10 cellular contexts compared by ENCODE assay signal in the genomic region with DNA sequence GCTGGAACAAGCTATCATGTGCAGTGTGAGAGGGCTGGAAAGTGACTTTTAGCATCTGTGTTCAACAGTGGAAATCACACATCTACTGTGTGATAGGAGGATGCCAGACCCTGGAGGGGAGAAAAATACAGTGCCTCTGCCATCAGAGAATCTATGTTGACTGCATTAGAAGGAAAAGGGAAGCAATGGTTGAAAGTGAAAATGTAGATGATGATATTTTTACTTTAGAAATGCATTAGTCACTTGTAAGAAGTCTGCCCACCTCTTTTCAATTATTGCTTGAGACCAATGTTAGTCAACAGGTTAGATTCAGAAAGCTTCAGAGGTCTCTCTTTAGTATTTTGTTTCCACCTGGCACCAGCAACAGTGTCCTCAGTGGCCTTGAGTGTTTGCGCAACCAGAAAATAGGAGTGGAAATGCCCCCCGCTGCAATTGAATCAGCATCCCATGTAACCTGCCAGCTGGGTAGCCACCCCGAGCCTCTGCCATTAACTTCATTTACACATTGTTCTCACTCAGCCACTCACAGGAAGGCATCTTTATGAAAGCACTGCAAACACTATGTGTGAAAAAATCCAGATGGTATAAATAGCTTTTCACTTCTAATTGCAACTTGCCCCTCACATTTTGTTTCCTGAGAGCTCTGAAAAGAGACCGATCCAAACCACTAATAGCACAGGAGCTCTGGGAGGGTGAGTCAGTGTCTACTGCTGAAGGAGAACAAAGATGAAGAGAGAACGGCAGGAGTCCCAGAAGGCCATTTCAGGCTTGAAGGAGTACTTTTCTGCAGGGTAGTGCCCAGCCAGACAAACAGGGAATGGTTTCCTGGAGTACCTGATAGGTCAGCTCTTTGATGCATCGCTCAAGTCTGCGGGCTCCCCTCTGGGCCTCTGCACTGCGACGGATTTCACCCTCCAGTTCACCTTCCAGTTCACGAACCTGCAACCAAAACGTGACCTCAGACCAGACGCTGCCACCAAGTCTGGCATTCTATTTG.
DNase-seq lines count a peak whose midpoint lies in the region; ATAC-seq and TF ChIP-seq lines count a peak whose summit lies in the region.
"Had no signal": no experiment of that assay in that cellular context is flagged by ENCODE, and none has a peak within 500 bp of the region (broad histone marks: within the 10 kb centered on the region; RNA-seq: fewer than 3 reads in every experiment).

No MANE protein-coding gene starts in this region.

- H3K27me3 ChIP-seq in BE2C, result no peaks in the 10 kb centered on the region
- no peaks in the 10 kb centered on the region for H3K27me3 ChIP-seq in upper lobe of right lung
- H3K27me3 ChIP-seq: neutrophil had no signal

- H3K4me1 Mint-ChIP-seq in brain, result peaks cover 32% of the 10 kb centered on the region

- H3K27ac ChIP-seq in upper lobe of right lung, result no peak overlapping the region
- H3K27ac ChIP-seq: neutrophil had no signal

- peak overlapping the region in 2 of 5 experiments; percentile 2 to 33 for H3K4me3 Mint-ChIP-seq in brain

- ATAC-seq in GM18867 (IDR thresholded peaks at IDR 0.05; ENCODE audit: unreplicated experiment) (peak; percentile 76), HG02588 (IDR thresholded peaks at IDR 0.05; ENCODE audit: unreplicated experiment) (peak; percentile 71), upper lobe of right lung (no peak)

- intact Hi-C loops in upper lobe of right lung (cut with DNase I), result no loop called here

- H3K36me3 ChIP-seq in BE2C (no peaks in the 10 kb centered on the region), upper lobe of right lung (no peaks in the 10 kb centered on the region)
- H3K36me3 ChIP-seq: neutrophil had no signal

- H3K4me1 ChIP-seq in BE2C, result no peaks in the 10 kb centered on the region
- no peaks in the 10 kb centered on the region for H3K4me1 ChIP-seq in upper lobe of right lung

- H3K27me3 Mint-ChIP-seq in brain, result no peaks in the 10 kb centered on the region
- H3K27me3 Mint-ChIP-seq: IgD-negative memory B cell had no signal

- H3K36me3 Mint-ChIP-seq in brain, result no peaks in the 10 kb centered on the region

- peak overlapping the region in 4 of 5 experiments; percentile 49 to 82 (median 72) for H3K27ac Mint-ChIP-seq in brain

- H3K9me3 ChIP-seq in BE2C (no peaks in the 10 kb centered on the region), upper lobe of right lung (no peaks in the 10 kb centered on the region)
- H3K9me3 ChIP-seq: neutrophil had no signal

- no peak for TF ChIP-seq CTCF in brain (conservative IDR thresholded peaks at IDR 0.05)
- no peak for TF ChIP-seq CTCF in BE2C (IDR thresholded peaks at IDR 0.05; ENCODE audit: low read depth, low read length)
- no peak for TF ChIP-seq CTCF in upper lobe of right lung (IDR thresholded peaks at IDR 0.05)

- peak; percentile 96 for DNase-seq in NCI-H1092 treated with DMSO at 0.1 percent for 48 hours (lab: John Stamatoyannopoulos, UW)
- DNase-seq in mesenteric fat pad (ENCODE audit: low spot score), result no peak
- no peak for DNase-seq in BE2C
- DNase-seq in upper lobe of right lung, result no peak
- DNase-seq in activated CD4-positive, alpha-beta T cell treated with anti-CD3 and anti-CD28 coated beads, Interleukin-2, amount 50 U/mL, for 1 hour, result no peak

- no peaks in the 10 kb centered on the region for H3K9me3 Mint-ChIP-seq in brain

- H3K4me3 ChIP-seq in BE2C (ENCODE audit: low read depth, low read length) (no peak overlapping the region), upper lobe of right lung (no peak overlapping the region)
